ENCODE assay signal across 15 cellular contexts in the genomic region with DNA sequence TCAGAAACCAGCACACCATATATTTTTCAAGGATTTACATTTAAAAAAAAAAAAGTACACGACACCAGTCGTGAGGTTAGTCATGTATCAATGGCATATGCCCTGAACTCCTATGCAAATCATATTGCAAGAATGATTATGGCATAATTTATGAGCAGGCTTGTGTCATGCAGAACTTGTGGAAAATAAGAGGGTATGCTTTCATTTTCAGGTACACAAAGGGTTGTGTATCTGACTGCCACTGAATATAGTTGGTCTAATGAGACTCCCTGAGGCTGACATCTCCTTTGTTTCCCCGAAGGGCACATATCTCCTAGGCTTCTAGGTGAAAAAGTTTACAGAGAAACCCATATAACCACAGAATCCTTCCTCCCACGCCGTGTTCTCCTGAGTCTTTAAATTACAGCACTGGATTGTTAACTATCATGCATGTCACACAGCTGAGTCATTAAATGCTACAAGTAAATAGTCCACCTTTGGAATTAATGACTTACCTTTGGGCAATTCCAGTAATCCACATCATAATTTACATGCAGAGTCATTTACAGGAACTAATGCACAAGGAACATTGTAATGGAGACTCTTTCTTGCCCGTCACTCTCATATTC.
DNase-seq lines count a peak whose midpoint lies in the region; ATAC-seq, FAIRE-seq and TF ChIP-seq lines count a peak whose summit lies in the region.
"Had no signal": no experiment of that assay in that cellular context is flagged by ENCODE, and none has a peak within 500 bp of the region (broad histone marks: within the 10 kb centered on the region; RNA-seq: fewer than 3 reads in every experiment).

No MANE protein-coding gene starts in this region.

- CTCF ChIA-PET in mammary epithelial cell (lab: Charles Lee; ENCODE audit: low non-redundant PET), result interaction anchor here (0.7 kb wide), 1 partner anchor 19 kb away, joined by 5 read pairs; no protein-coding TSS in a partner anchor
- CTCF ChIA-PET in WTC11 (lab: Charles Lee), result no interaction called here

- no peaks in the 10 kb centered on the region for H3K9me3 ChIP-seq in mammary epithelial cell (replicated peaks; ENCODE audit: insufficient read depth, low read length)
- H3K9me3 ChIP-seq in trophoblast cell (ENCODE audit: insufficient read depth, low read depth, low read length), result no peaks in the 10 kb centered on the region
- H3K9me3 ChIP-seq: Caco-2, spleen had no signal

- ATAC-seq in activated CD4-positive, CD25-positive, alpha-beta regulatory T cell treated with anti-CD3 and anti-CD28 coated beads, Interleukin-2, amount 50 U/mL, for 24 hours, result peak; percentile 24 to 28
- ATAC-seq in WTC11 (no peak), HG02798 (IDR thresholded peaks at IDR 0.05; ENCODE audit: poor library complexity, unreplicated experiment) (no peak)

- no peak overlapping the region for H2AK5ac ChIP-seq in trophoblast cell (ENCODE audit: low read length)

- no peak overlapping the region for H3K27ac Mint-ChIP-seq in WTC11

- FAIRE-seq in HTR-8/SVneo (lab: Jason Lieb, UNC), result peak; percentile 71

- peak overlapping the region; percentile 68 for H2AFZ ChIP-seq in mammary epithelial cell (ENCODE audit: low read depth, low read length)
- no peak overlapping the region for H2AFZ ChIP-seq in trophoblast cell (ENCODE audit: insufficient read depth, low read length, poor library complexity)

- H4K91ac ChIP-seq in trophoblast cell (ENCODE audit: low read depth, low read length), result no peak overlapping the region

- TF ChIP-seq CTCF in mammary epithelial cell (conservative IDR thresholded peaks at IDR 0.05 in 1 of 2, IDR thresholded peaks at IDR 0.05 in 1 of 2; ENCODE audit: extremely low read depth in 1 of 2, insufficient read depth in 1 of 2, low read depth in 1 of 2, low read length in 2 of 2) (no peak), WTC11 (IDR thresholded peaks at IDR 0.05) (no peak)

- no peak overlapping the region for H3K18ac ChIP-seq in trophoblast cell (ENCODE audit: low read length)

- 13% methylated on average over 6 of the region's 6 CpGs for WGBS in mammary epithelial cell (ENCODE audit: low coverage, missing lambda C conversion rate)
- no CpG with 5 or more reads among the region's 6 CpGs for WGBS in trophoblast cell (ENCODE audit: extremely low coverage, insufficient coverage, insufficient read length)

- no peak overlapping the region for H3K14ac ChIP-seq in trophoblast cell (ENCODE audit: low read length)

- H3K36me3 Mint-ChIP-seq in WTC11, result no peaks in the 10 kb centered on the region

- peaks cover 12% of the 10 kb centered on the region for H3K4me1 Mint-ChIP-seq in WTC11

- no peaks in the 10 kb centered on the region for H3K79me2 ChIP-seq in mammary epithelial cell (ENCODE audit: insufficient read depth, low read length)
- no peaks in the 10 kb centered on the region for H3K79me2 ChIP-seq in trophoblast cell (ENCODE audit: control insufficient read depth, insufficient read depth, low read length, poor library complexity)

- H3K4me3 Mint-ChIP-seq in WTC11, result no peak overlapping the region

- no peak for DNase-seq in activated CD4-positive, CD25-positive, alpha-beta regulatory T cell (lab: John Stamatoyannopoulos, UW)
- DNase-seq in HTR-8/SVneo (ENCODE audit: insufficient read length, low spot score) (peak; percentile 15), mammary epithelial cell (peak; percentile 96), trophoblast cell (peak; percentile 91 to 96), WTC11 (ENCODE audit: low spot score) (no peak), GOT3 (lab: John Stamatoyannopoulos, UW) (no peak)
- DNase-seq: 8988T; activated CD8-positive, alpha-beta memory T cell treated with anti-CD3 and anti-CD28 coated beads, Interleukin-2, amount 50 U/mL, for 48 hours; anterior cingulate cortex; Caco-2; NCI-H446 treated with DMSO at 0.1 percent for 48 hours; SHP77 treated with DMSO at 0.1 percent for 48 hours; spleen had no signal

- H3K27ac ChIP-seq in mammary epithelial cell (ENCODE audit: insufficient read depth, low read depth, low read length) (peak overlapping the region; percentile 82), trophoblast cell (ENCODE audit: low read depth, low read length) (no peak overlapping the region)
- H3K27ac ChIP-seq: spleen had no signal

- no peak overlapping the region for H4K8ac ChIP-seq in trophoblast cell (ENCODE audit: low read depth, low read length)

- H4K12ac ChIP-seq in trophoblast cell (ENCODE audit: low read depth, low read length), result no peak overlapping the region

- H3K4me2 ChIP-seq in mammary epithelial cell (ENCODE audit: insufficient read depth, low read depth, low read length), result peak overlapping the region; percentile 70
- H3K4me2 ChIP-seq in trophoblast cell (ENCODE audit: low read length), result no peak overlapping the region

- H3K4me1 ChIP-seq in mammary epithelial cell (ENCODE audit: insufficient read depth, low read length) (peaks cover 37% of the 10 kb centered on the region), trophoblast cell (ENCODE audit: control insufficient read depth in 1 of 2, insufficient read depth in 2 of 2, low read length in 2 of 2) (peaks cover 3 to 13% of the 10 kb centered on the region in 2 experiments)
- H3K4me1 ChIP-seq: spleen had no signal

- no peaks in the 10 kb centered on the region for H3K9me3 Mint-ChIP-seq in WTC11

- H2BK120ac ChIP-seq in trophoblast cell (ENCODE audit: insufficient read depth, low read length, poor library complexity), result no peak overlapping the region

- H3K36me3 ChIP-seq in mammary epithelial cell (ENCODE audit: insufficient read depth, low read length) (no peaks in the 10 kb centered on the region), trophoblast cell (ENCODE audit: control insufficient read depth in 1 of 2, insufficient read depth in 2 of 2, low read length in 2 of 2) (no peaks in the 10 kb centered on the region)
- H3K36me3 ChIP-seq: spleen had no signal

- H2BK12ac ChIP-seq in trophoblast cell (ENCODE audit: low read length), result no peak overlapping the region

- H3K23ac ChIP-seq in trophoblast cell (ENCODE audit: low read length), result no peak overlapping the region

- no peaks in the 10 kb centered on the region for H3K27me3 ChIP-seq in mammary epithelial cell (ENCODE audit: insufficient read depth, low read length)
- no peaks in the 10 kb centered on the region for H3K27me3 ChIP-seq in trophoblast cell (ENCODE audit: insufficient read depth, low read length)
- H3K27me3 ChIP-seq: spleen had no signal

- intact Hi-C loops in mammary epithelial cell (cut with micrococcal nuclease), result no loop called here

- in situ Hi-C loops in mammary epithelial cell (cut with MboI; ENCODE audit: low sequenced_read_pairs in 2 of 2), result no loop called here

- H3K9ac ChIP-seq in mammary epithelial cell (ENCODE audit: insufficient read depth, low read length), result peak overlapping the region; percentile 24
- no peak overlapping the region for H3K9ac ChIP-seq in trophoblast cell (ENCODE audit: low read length)

- dilution Hi-C loops in mammary epithelial cell (cut with HindIII; ENCODE audit: low sequenced_read_pairs), result no loop called here

- H3K4me3 ChIP-seq in mammary epithelial cell (replicated peaks in 1 of 3; ENCODE audit: insufficient read depth in 1 of 3, low read depth in 2 of 3, low read length in 3 of 3) (peak overlapping the region in 1 of 3 experiments; percentile 22), trophoblast cell (ENCODE audit: low read depth, low read length) (no peak overlapping the region)
- H3K4me3 ChIP-seq: spleen had no signal

- H3K27me3 Mint-ChIP-seq in WTC11 (ENCODE audit: low read depth), result no peaks in the 10 kb centered on the region

- H3K79me1 ChIP-seq in trophoblast cell (ENCODE audit: low read length), result peaks cover 10% of the 10 kb centered on the region

- POLR2A ChIA-PET in WTC11 (lab: Charles Lee), result no interaction called here

- H3K4ac ChIP-seq in trophoblast cell (ENCODE audit: low read depth, low read length), result no peak overlapping the region

- H2BK5ac ChIP-seq in trophoblast cell (ENCODE audit: low read depth, low read length, poor library complexity), result no peak overlapping the region

- H4K20me1 ChIP-seq in mammary epithelial cell (ENCODE audit: insufficient read depth, low read length), result no peaks in the 10 kb centered on the region

- BruUV-seq in mammary epithelial cell (replicated peaks; lab: Mats Ljungman, UMichigan), result TSS peak; percentile 40

TF ChIP-seq in WTC11, 78 proteins besides CTCF, POLR2A, EP300 and RAD21 (continues in another document):
- TF ChIP-seq CREM (CRISPR knock-in tag; IDR thresholded peaks at IDR 0.05) (no peak), GABPB1 (CRISPR knock-in tag; IDR thresholded peaks at IDR 0.05) (no peak), FOXK1 (CRISPR knock-in tag; IDR thresholded peaks at IDR 0.05) (no peak), TEAD4 (CRISPR knock-in tag; IDR thresholded peaks at IDR 0.05) (no peak)
- TF ChIP-seq, protein P1, sequence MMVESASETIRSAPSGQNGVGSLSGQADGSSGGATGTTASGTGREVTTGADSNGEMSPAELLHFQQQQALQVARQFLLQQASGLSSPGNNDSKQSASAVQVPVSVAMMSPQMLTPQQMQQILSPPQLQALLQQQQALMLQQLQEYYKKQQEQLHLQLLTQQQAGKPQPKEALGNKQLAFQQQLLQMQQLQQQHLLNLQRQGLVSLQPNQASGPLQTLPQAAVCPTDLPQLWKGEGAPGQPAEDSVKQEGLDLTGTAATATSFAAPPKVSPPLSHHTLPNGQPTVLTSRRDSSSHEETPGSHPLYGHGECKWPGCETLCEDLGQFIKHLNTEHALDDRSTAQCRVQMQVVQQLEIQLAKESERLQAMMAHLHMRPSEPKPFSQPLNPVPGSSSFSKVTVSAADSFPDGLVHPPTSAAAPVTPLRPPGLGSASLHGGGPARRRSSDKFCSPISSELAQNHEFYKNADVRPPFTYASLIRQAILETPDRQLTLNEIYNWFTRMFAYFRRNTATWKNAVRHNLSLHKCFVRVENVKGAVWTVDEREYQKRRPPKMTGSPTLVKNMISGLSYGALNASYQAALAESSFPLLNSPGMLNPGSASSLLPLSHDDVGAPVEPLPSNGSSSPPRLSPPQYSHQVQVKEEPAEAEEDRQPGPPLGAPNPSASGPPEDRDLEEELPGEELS (CRISPR knock-in tag; IDR thresholded peaks at IDR 0.05), result no peak

Comparison
In these comparisons a context has a peak if more than half of its experiments do, and no peak if none do; other contexts are left out.
1. ATAC-seq: peak in activated CD4-positive, CD25-positive, alpha-beta regulatory T cell treated with anti-CD3 and anti-CD28 coated beads, Interleukin-2, amount 50 U/mL, for 24 hours (2 of 2); none in WTC11 (single experiment) and HG02798 (single experiment).
2. DNase-seq: peak in HTR-8/SVneo (single experiment), mammary epithelial cell (single experiment) and trophoblast cell (2 of 2); none in activated CD4-positive, CD25-positive, alpha-beta regulatory T cell (0 of 4), WTC11 (single experiment) and GOT3 (single experiment).